Comparison of ENCODE assay signal across 8 cellular contexts in the genomic region with DNA sequence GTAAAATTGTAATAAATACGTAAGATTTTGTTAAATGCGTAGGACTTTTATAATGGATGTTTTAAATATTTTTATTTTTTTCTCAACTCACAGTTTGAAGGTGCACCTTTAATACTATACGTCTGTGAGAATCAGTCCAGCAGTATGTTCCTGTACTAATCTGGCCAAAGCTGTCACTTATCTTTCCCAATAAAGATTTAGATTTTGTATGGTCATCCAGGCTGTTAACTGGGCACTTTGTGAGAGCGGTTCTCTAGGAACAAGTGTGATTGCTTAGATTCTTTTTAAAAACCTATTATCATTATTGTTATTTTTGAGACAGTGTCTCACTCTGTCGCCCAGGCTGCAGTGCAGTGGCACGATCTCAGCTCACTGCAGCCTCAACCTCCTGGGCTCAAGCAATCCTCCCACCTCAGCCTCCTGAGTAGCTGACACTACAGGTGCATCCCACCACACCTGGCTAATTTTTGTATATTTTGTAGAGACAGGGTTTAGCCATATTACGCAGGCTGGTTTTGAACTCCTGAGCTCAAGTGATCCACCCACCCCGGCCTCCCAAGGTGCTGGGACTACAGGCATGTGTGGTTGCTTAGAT. TPM values are rescaled to one million over a fixed set of nuclear protein-coding genes. Genes with fewer than 3 reads are reported as not detected.
DNase-seq lines count a peak whose midpoint lies in the region; ATAC-seq and TF ChIP-seq lines count a peak whose summit lies in the region.

No MANE protein-coding gene starts in this region.

- peaks cover 8% of the 10 kb centered on the region for H3K27me3 Mint-ChIP-seq in progenitor cell of endocrine pancreas

- peak overlapping the region; percentile 94; the same call in 1 of the 2 replicates for H3K9ac ChIP-seq in ES-I3 (ENCODE audit: low read depth, low read length)

- peak overlapping the region; percentile 91 for H3K4me3 Mint-ChIP-seq in progenitor cell of endocrine pancreas (ENCODE audit: low read depth)

- peaks cover 8% of the 10 kb centered on the region for H3K9me3 Mint-ChIP-seq in progenitor cell of endocrine pancreas (ENCODE audit: low read depth)

- ATAC-seq in RWPE2 (ENCODE audit: low read depth) (no peak), HG03108 (IDR thresholded peaks at IDR 0.05; ENCODE audit: unreplicated experiment) (no peak)

- H3K4me1 Mint-ChIP-seq in progenitor cell of endocrine pancreas (ENCODE audit: low read depth), result peaks cover 37% of the 10 kb centered on the region

- TF ChIP-seq CTCF in RWPE2 (IDR thresholded peaks at IDR 0.05; ENCODE audit: poor library complexity, severe bottlenecking) (no peak), progenitor cell of endocrine pancreas (IDR thresholded peaks at IDR 0.05; ENCODE audit: unreplicated experiment) (no peak)

- H3K9me3 ChIP-seq in ES-I3 (ENCODE audit: control insufficient read depth, insufficient read depth, low read length) (peaks cover 9% of the 10 kb centered on the region; the same call in 1 of the 2 replicates), RWPE2 (ENCODE audit: severe bottlenecking) (no peaks in the 10 kb centered on the region)

- DNase-seq in RWPE2 (ENCODE audit: low spot score), result no peak
- no peak for DNase-seq in epithelial cell of prostate (ENCODE audit: low read depth, low spot score)
- no peak for DNase-seq in progenitor cell of endocrine pancreas (ENCODE audit: low spot score, unreplicated experiment)
- DNase-seq in HuH-7 (ENCODE audit: low spot score), result no peak
- DNase-seq in SKM-1 (lab: John Stamatoyannopoulos, UW; ENCODE audit: unreplicated experiment), result no peak
- no peak for DNase-seq in MV-4-11 (lab: John Stamatoyannopoulos, UW)

- H3K36me3 ChIP-seq in ES-I3 (ENCODE audit: insufficient read depth, low read length) (no peaks in the 10 kb centered on the region), RWPE2 (ENCODE audit: low read depth) (peaks cover 50% of the 10 kb centered on the region)

- peaks cover 20% of the 10 kb centered on the region for H3K36me3 Mint-ChIP-seq in progenitor cell of endocrine pancreas (ENCODE audit: insufficient read depth)

- peak overlapping the region; percentile 59 for H3K4me3 ChIP-seq in RWPE2 (ENCODE audit: severe bottlenecking)

- no peak overlapping the region for H3K27ac Mint-ChIP-seq in progenitor cell of endocrine pancreas

- H3K27me3 ChIP-seq in RWPE2 (ENCODE audit: insufficient read depth, poor library complexity, severe bottlenecking), result no peaks in the 10 kb centered on the region

- H3K27ac ChIP-seq in RWPE2 (ENCODE audit: poor library complexity, severe bottlenecking), result peak overlapping the region; percentile 95
- peak overlapping the region; percentile 74 for H3K27ac ChIP-seq in epithelial cell of prostate

- H3K4me1 ChIP-seq in ES-I3 (ENCODE audit: insufficient read depth, low read length) (no peaks in the 10 kb centered on the region), RWPE2 (ENCODE audit: insufficient read depth, poor library complexity, severe bottlenecking) (peaks cover 16% of the 10 kb centered on the region)

RNA-seq across cellular contexts. Expression of gene DCBLD1, which starts 1.7 kb away (rescaled TPM):
- 36.1 and 37.4 TPM in 2 replicates for total RNA-seq in progenitor cell of endocrine pancreas

RNA-seq across cellular contexts. Expression of gene ROS1, which starts 58.4 kb away (rescaled TPM):
- 0.14 and 0.22 TPM in 2 replicates for total RNA-seq in progenitor cell of endocrine pancreas
